8 cellular contexts compared by ENCODE assay signal in the genomic region with DNA sequence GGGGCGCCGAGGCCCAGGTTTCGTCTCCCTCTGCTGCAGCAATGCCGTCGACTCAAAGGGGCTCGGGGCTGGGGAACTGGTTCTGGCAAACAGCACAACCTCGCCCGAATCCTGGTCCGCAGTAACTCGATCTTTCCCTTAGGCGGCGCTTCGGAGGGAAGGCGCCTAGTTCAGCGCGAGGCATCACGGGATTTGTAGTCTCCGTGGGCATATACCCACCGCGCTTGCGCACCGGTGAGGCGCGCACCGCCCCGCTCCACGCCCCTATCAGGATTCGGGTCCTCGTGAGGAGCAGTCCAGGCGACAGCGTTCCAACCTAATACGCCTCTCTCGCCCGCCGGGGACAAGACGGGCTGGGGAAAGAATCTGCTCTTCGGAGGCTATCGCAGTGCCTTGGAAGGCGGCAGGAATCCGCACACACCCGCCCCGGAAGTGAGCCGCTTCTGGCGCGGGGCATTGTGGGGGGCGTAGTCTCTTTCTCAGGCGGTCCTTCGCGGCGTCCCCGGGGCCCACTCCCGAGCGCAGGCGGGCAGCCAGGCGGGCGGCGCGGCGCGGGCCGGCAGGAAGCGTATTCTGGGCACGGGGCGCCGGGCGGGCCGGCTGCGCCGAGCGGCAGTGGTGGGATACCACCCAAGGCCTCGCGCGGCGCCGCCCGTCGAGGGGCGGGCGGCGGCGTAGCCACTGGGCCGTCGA. TPM values are rescaled to one million over a fixed set of nuclear protein-coding genes. Genes with fewer than 3 reads are reported as not detected.
DNase-seq lines count a peak whose midpoint lies in the region; ATAC-seq and TF ChIP-seq lines count a peak whose summit lies in the region.

Gene THAP11 (plus strand): TSS at position 505 of the 693 bp plus-strand sequence. CDS start 235 bp downstream, outside the sequence.

- no peaks in the 10 kb centered on the region for H3K27me3 Mint-ChIP-seq in activated T-cell treated with anti-CD3 and anti-CD28 coated beads, Interleukin-2, amount 50 U/mL, for 24 hours

- H3K27me3 ChIP-seq in PC-9 (ENCODE audit: insufficient read depth, low read depth) (no peaks in the 10 kb centered on the region), esophagus (ENCODE audit: control insufficient read depth in 1 of 2, insufficient read depth in 2 of 2, low read length in 2 of 2) (no peaks in the 10 kb centered on the region), muscle layer of colon (ENCODE audit: control insufficient read depth in 1 of 2, insufficient read depth in 2 of 2, low read length in 2 of 2) (no peaks in the 10 kb centered on the region)

- H3K9me3 ChIP-seq in PC-9 (ENCODE audit: insufficient read depth, low read depth) = no peaks in the 10 kb centered on the region
- no peaks in the 10 kb centered on the region for H3K9me3 ChIP-seq in esophagus (ENCODE audit: control insufficient read depth in 2 of 2, insufficient read depth in 1 of 2, low read depth in 1 of 2, low read length in 1 of 2)
- H3K9me3 ChIP-seq in muscle layer of colon (ENCODE audit: low read length) = no peaks in the 10 kb centered on the region

- no peaks in the 10 kb centered on the region for H3K9me2 ChIP-seq in PC-9 (ENCODE audit: insufficient read depth)

- H3K4me3 Mint-ChIP-seq in activated T-cell treated with anti-CD3 and anti-CD28 coated beads, Interleukin-2, amount 50 U/mL, for 24 hours = peak within 1 kb of the TSS; percentile 96

- peak; percentile 84 for TF ChIP-seq CTCF in PC-9 (conservative IDR thresholded peaks at IDR 0.05)

- BruUV-seq in PC-9 (replicated peaks; lab: Mats Ljungman, UMichigan) = no TSS peak

- H3K4me2 ChIP-seq in PC-9 = peak within 1 kb of the TSS; percentile 74

- H3K27ac Mint-ChIP-seq in activated T-cell treated with anti-CD3 and anti-CD28 coated beads, Interleukin-2, amount 50 U/mL, for 24 hours = peak within 1 kb of the TSS; percentile 99

- H3K9ac ChIP-seq in muscle layer of colon (ENCODE audit: low read length) = peak within 1 kb of the TSS; percentile 73

- peak; percentile 46 for ATAC-seq in GM21723 (IDR thresholded peaks at IDR 0.05; ENCODE audit: unreplicated experiment)

- H3F3A ChIP-seq in PC-9 (ENCODE audit: insufficient read depth, low read depth) = peaks cover 16% of the 10 kb centered on the region

- peak within 1 kb of the TSS; percentile 76 for H3K27ac ChIP-seq in PC-9
- peak within 1 kb of the TSS; percentile 100 for H3K27ac ChIP-seq in esophagus (ENCODE audit: low read depth in 2 of 2, low read length in 1 of 2)
- peak within 1 kb of the TSS; percentile 100 for H3K27ac ChIP-seq in muscle layer of colon (ENCODE audit: low read depth, low read length)

- DNase-seq in DMS79 treated with DMSO at 0.1 percent for 48 hours (lab: John Stamatoyannopoulos, UW) (peak; percentile 78), KG1 (lab: John Stamatoyannopoulos, UW) (peak; percentile 95), PC-9 (peak; percentile 83 to 94)
- peak; percentile 97 for DNase-seq in activated T-cell treated with anti-CD3 and anti-CD28 coated beads, Interleukin-2, amount 50 U/mL, for 24 hours
- DNase-seq in stimulated activated CD8-positive, alpha-beta memory T cell treated with anti-CD3 and anti-CD28 coated beads, Interleukin-7, amount 100 ng/mL, for 1 hour (ENCODE audit: low read depth in 2 of 2) = peak; percentile 86 to 90

- H3K79me2 ChIP-seq in PC-9 (ENCODE audit: low read depth) = peaks cover 35% of the 10 kb centered on the region

- H3K4me1 Mint-ChIP-seq in activated T-cell treated with anti-CD3 and anti-CD28 coated beads, Interleukin-2, amount 50 U/mL, for 24 hours (ENCODE audit: low read depth) = peaks cover 38% of the 10 kb centered on the region

- peak within 1 kb of the TSS; percentile 75 for H3K4me3 ChIP-seq in PC-9
- peak within 1 kb of the TSS; percentile 78 to 90 for H3K4me3 ChIP-seq in esophagus (ENCODE audit: low read depth in 1 of 2, low read length in 2 of 2)
- H3K4me3 ChIP-seq in muscle layer of colon (ENCODE audit: low read depth in 1 of 2, low read length in 2 of 2) = peak within 1 kb of the TSS; percentile 80 to 96

- peaks cover 39% of the 10 kb centered on the region for H3K4me1 ChIP-seq in PC-9 (replicated peaks; ENCODE audit: insufficient read depth)
- H3K4me1 ChIP-seq in esophagus (ENCODE audit: control insufficient read depth in 2 of 2, insufficient read depth in 2 of 2, low read length in 1 of 2) = peaks cover 3 to 24% of the 10 kb centered on the region in 2 donors
- H3K4me1 ChIP-seq in muscle layer of colon (ENCODE audit: insufficient read depth, low read length) = peaks cover 36% of the 10 kb centered on the region

- no peaks in the 10 kb centered on the region for H3K36me3 ChIP-seq in PC-9 (ENCODE audit: low read depth)
- H3K36me3 ChIP-seq in esophagus (ENCODE audit: control insufficient read depth in 2 of 2, insufficient read depth in 2 of 2, low read length in 1 of 2) = no peaks in the 10 kb centered on the region
- no peaks in the 10 kb centered on the region for H3K36me3 ChIP-seq in muscle layer of colon (ENCODE audit: insufficient read depth, low read length)

- intact Hi-C loops in PC-9 (cut with micrococcal nuclease; ENCODE audit: unreplicated experiment) = no loop called here

- H2AFZ ChIP-seq in PC-9 = peak within 1 kb of the TSS; percentile 87

- H3K9me3 Mint-ChIP-seq in activated T-cell treated with anti-CD3 and anti-CD28 coated beads, Interleukin-2, amount 50 U/mL, for 24 hours = no peaks in the 10 kb centered on the region

- peaks cover 36% of the 10 kb centered on the region for H3K36me3 Mint-ChIP-seq in activated T-cell treated with anti-CD3 and anti-CD28 coated beads, Interleukin-2, amount 50 U/mL, for 24 hours (ENCODE audit: low read depth)

- POLR2A ChIA-PET in PC-9 (lab: Charles Lee; ENCODE audit: unreplicated experiment) = no interaction called here

- H4K20me1 ChIP-seq in PC-9 (ENCODE audit: insufficient read depth) = no peaks in the 10 kb centered on the region

- CTCF ChIA-PET in PC-9 (lab: Charles Lee) = no interaction called here

- 1% methylated on average over 72 to 83 of the region's 83 CpGs for WGBS in esophagus, 2 donors

RNA-seq across cellular contexts. Expression of gene THAP11, which starts in this region (rescaled TPM):
- total RNA-seq in PC-9 (2021) = 18.9 and 23.2 TPM in 2 replicates
- polyA plus RNA-seq in esophagus = 10 to 100 TPM in 1 of 2 donors, 1 to 10 TPM in 1; 6.8 to 17.9 TPM

Comparison
In these comparisons a context has a peak if more than half of its experiments do, and no peak if none do; other contexts are left out.
1. Peak in every context shown above with its lines: DNase-seq, ATAC-seq, H3K4me3 ChIP-seq and H3K27ac ChIP-seq.